ENCODE assay signal across 19 cellular contexts in the genomic region with DNA sequence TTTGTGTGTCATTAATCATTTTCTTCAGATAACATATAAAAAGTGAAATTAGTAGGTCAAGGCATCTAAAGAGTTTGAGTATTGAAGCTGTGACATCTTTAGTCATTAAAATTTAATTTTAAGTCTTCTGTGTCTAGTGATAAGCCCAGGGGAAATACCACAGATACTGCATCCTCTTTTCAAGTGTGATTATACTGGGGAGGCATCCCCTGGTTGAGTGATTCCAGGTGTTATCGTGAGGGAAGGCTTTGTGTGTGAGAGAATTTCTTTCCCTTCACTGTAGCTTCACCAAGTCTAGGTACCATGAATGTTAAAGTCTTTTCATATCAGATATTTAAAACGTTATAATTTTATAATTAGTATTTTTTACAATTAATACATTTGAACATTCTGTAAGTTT.
"Had no signal": no experiment of that assay in that cellular context is flagged by ENCODE, and none has a peak within 500 bp of the region (broad histone marks: within the 10 kb centered on the region; RNA-seq: fewer than 3 reads in every experiment).

No MANE protein-coding gene starts in this region.

- H3K4me1 ChIP-seq: Peyer's patch had no signal

- DNase-seq: activated CD4-positive, alpha-beta T cell treated with anti-CD3 and anti-CD28 coated beads for 36 hours; activated CD8-positive, alpha-beta memory T cell treated with anti-CD3 and anti-CD28 coated beads, Interleukin-2, amount 50 U/mL, for 4 hours; activated CD8-positive, alpha-beta T cell treated with anti-CD3 and anti-CD28 coated beads for 36 hours; activated gamma-delta T cell treated with Interleukin-2 at 50 U/mL for 16 hours; activated naive CD4-positive, alpha-beta T cell treated with anti-CD3 and anti-CD28 coated beads, Interleukin-2, amount 10 ng/mL, durations not matched to agents 7 days and 5 days; activated naive CD8-positive, alpha-beta T cell treated with anti-CD3 and anti-CD28 coated beads for 36 hours; activated T-cell treated with anti-CD3 and anti-CD28 coated beads, Interleukin-2, amount 50 U/mL, for 72 hours; brain microvascular endothelial cell; NCI-H1048; NCI-H146; NCI-H2107; NCI-H510A treated with DMSO at 0.1 percent for 48 hours; NCI-H69; NK-92 treated with Interleukin-12 subunit alpha and Interleukin-12 subunit beta, amount 100 ng/mL, for 24 hours; Peyer's patch; SHP77; WERI-Rb-1 had no signal

- H3K36me3 ChIP-seq: brain microvascular endothelial cell, cardiac muscle cell, Peyer's patch, WERI-Rb-1 had no signal

- H3K4me3 ChIP-seq: cardiac muscle cell, Peyer's patch had no signal

- ATAC-seq: activated CD4-positive, alpha-beta T cell treated with anti-CD3 and anti-CD28 coated beads for 36 hours; activated CD8-positive, alpha-beta T cell treated with anti-CD3 and anti-CD28 coated beads for 36 hours; activated T-cell treated with anti-CD3 and anti-CD28 coated beads, Interleukin-2, amount 50 U/mL, for 72 hours had no signal

- H3K27me3 ChIP-seq: brain microvascular endothelial cell, cardiac muscle cell, Peyer's patch had no signal

- H3K9me3 ChIP-seq: Peyer's patch had no signal

- H3K27ac ChIP-seq: brain microvascular endothelial cell, cardiac muscle cell, Peyer's patch, RWPE1, WERI-Rb-1 had no signal
